1 cellular context compared by ENCODE assay signal in the genomic region with DNA sequence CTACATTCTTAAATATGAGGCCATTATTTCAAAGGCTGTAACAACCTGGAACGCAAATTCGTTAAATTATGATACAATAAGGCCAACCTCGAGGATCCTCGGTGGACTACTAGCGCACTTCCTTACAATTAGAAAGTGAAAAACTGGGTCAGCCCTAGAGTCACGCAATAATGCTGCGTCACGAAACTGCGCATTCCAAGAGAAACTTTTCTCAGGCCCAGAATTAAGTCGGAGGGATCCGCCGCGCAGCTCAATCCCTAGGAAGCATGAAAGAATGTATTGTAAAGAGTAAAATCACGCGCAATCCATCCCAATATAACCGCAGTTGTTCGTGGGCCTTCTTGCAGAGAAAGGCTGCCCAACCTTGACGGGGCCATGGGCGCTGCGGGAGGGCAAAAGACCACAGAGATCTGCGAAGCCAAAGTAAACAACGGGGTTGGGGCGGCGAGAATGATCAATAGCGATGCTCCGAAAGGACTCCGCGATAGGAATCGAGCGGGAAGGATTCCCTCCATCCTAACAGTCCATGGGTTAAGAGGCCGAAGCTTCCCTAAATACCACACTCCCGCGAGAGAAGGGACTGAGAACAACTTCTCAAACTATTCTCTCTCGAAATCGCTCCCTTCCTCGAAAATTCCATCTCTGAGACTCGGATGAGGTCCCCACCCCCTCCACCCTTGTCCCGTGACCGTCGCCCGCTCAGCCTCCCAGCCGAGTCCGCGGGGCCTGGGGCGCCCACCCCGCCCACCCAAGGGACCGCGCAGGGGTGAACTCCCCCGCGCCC.
A peak's percentile ranks its signal among the peaks of the same experiment; 100 is the strongest.
TF ChIP-seq lines count a peak whose summit lies in the region.

No MANE protein-coding gene starts in this region.

TF ChIP-seq in HepG2, 621 proteins besides CTCF, POLR2A, EP300 and RAD21 (continues in another document):
- TF ChIP-seq, protein P1, sequence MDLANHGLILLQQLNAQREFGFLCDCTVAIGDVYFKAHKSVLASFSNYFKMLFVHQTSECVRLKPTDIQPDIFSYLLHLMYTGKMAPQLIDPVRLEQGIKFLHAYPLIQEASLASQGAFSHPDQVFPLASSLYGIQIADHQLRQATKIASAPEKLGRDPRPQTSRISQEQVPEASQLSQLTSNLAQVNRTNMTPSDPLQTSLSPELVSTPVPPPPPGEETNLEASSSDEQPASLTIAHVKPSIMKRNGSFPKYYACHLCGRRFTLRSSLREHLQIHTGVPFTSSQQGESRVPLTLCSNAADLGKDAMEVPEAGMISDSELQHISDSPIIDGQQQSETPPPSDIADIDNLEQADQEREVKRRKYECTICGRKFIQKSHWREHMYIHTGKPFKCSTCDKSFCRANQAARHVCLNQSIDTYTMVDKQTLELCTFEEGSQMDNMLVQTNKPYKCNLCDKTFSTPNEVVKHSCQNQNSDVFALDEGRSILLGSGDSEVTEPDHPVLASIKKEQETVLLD (CRISPR knock-in tag; IDR thresholded peaks at IDR 0.05; ENCODE audit: low read depth), result no peak
- TF ChIP-seq ZSCAN25 (CRISPR knock-in tag; IDR thresholded peaks at IDR 0.05) (peak; percentile 77; the same call in 1 of the 2 replicates), YY1 (IDR thresholded peaks at IDR 0.05; ENCODE audit: insufficient read depth, insufficient replicate concordance, low read depth, low read length) (peak; percentile 38), NFYC (CRISPR knock-in tag; IDR thresholded peaks at IDR 0.05) (no peak), ETV5 (CRISPR knock-in tag; IDR thresholded peaks at IDR 0.05; ENCODE audit: borderline replicate concordance) (no peak), HCFC1 (IDR thresholded peaks at IDR 0.05; ENCODE audit: low read depth, low read length) (no peak), ZNF430 (CRISPR knock-in tag; IDR thresholded peaks at IDR 0.05) (0 out of 2 replicates have a peak, but pooled peaks have one; percentile 25), KMT2B (CRISPR knock-in tag; IDR thresholded peaks at IDR 0.05) (0 out of 2 replicates have a peak, but pooled peaks have one; percentile 21), GATAD2A (CRISPR knock-in tag; IDR thresholded peaks at IDR 0.05) (peak; percentile 37; the same call in 1 of the 2 replicates), TCF7L2 (IDR thresholded peaks at IDR 0.05; ENCODE audit: low read depth, low read length) (no peak), RELA (CRISPR knock-in tag; IDR thresholded peaks at IDR 0.05) (no peak), TCF12 (IDR thresholded peaks at IDR 0.05) (no peak), TCF12 (CRISPR knock-in tag; IDR thresholded peaks at IDR 0.05) (no peak), NRL (CRISPR knock-in tag; IDR thresholded peaks at IDR 0.05; ENCODE audit: borderline replicate concordance) (0 out of 2 replicates have a peak, but pooled peaks have one; percentile 22), ZNF652 (CRISPR knock-in tag; IDR thresholded peaks at IDR 0.05; ENCODE audit: borderline replicate concordance, low read depth) (no peak), RBAK (CRISPR knock-in tag; IDR thresholded peaks at IDR 0.05) (no peak), MATR3 (CRISPR knock-in tag; IDR thresholded peaks at IDR 0.05) (no peak), ZBTB20 (CRISPR knock-in tag; IDR thresholded peaks at IDR 0.05; ENCODE audit: borderline replicate concordance, low read depth) (no peak), KMT2A (CRISPR knock-in tag; IDR thresholded peaks at IDR 0.05) (no peak), HDAC1 (CRISPR knock-in tag; IDR thresholded peaks at IDR 0.05) (0 out of 2 replicates have a peak, but pooled peaks have one; percentile 31), SAP130 (CRISPR knock-in tag; IDR thresholded peaks at IDR 0.05; ENCODE audit: low read depth) (no peak), RXRB (CRISPR knock-in tag; IDR thresholded peaks at IDR 0.05; ENCODE audit: borderline replicate concordance) (peak; percentile 29; the same call in 1 of the 2 replicates), ZMYM4 (CRISPR knock-in tag; IDR thresholded peaks at IDR 0.05) (0 out of 2 replicates have a peak, but pooled peaks have one; percentile 22), CC2D1A (CRISPR knock-in tag; IDR thresholded peaks at IDR 0.05) (no peak), ZNF644 (CRISPR knock-in tag; IDR thresholded peaks at IDR 0.05; ENCODE audit: low read depth) (0 out of 2 replicates have a peak, but pooled peaks have one; percentile 19), ZNF547 (CRISPR knock-in tag; IDR thresholded peaks at IDR 0.05) (0 out of 2 replicates have a peak, but pooled peaks have one; percentile 5), HNF4A (CRISPR knock-in tag; IDR thresholded peaks at IDR 0.05) (peak; percentile 30; the same call in 1 of the 2 replicates), ASH2L (IDR thresholded peaks at IDR 0.05; ENCODE audit: insufficient read length, low read depth, low read length) (peak; percentile 25), ZNF160 (CRISPR knock-in tag; IDR thresholded peaks at IDR 0.05) (no peak), ZNF616 (CRISPR knock-in tag; IDR thresholded peaks at IDR 0.05; ENCODE audit: low read depth) (no peak)
- TF ChIP-seq, protein P2, sequence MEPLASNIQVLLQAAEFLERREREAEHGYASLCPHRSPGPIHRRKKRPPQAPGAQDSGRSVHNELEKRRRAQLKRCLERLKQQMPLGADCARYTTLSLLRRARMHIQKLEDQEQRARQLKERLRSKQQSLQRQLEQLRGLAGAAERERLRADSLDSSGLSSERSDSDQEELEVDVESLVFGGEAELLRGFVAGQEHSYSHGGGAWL (CRISPR knock-in tag; IDR thresholded peaks at IDR 0.05), result no peak
- TF ChIP-seq, protein P3, sequence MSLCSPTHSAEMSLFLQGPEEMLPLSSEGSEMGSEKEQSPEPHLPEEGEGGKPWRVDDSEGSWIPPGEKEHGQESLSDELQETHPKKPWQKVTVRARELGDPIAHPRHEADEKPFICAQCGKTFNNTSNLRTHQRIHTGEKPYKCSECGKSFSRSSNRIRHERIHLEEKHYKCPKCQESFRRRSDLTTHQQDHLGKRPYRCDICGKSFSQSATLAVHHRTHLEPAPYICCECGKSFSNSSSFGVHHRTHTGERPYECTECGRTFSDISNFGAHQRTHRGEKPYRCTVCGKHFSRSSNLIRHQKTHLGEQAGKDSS (CRISPR knock-in tag; IDR thresholded peaks at IDR 0.05; ENCODE audit: borderline replicate concordance, low read depth), result no peak
- TF ChIP-seq, protein P4, sequence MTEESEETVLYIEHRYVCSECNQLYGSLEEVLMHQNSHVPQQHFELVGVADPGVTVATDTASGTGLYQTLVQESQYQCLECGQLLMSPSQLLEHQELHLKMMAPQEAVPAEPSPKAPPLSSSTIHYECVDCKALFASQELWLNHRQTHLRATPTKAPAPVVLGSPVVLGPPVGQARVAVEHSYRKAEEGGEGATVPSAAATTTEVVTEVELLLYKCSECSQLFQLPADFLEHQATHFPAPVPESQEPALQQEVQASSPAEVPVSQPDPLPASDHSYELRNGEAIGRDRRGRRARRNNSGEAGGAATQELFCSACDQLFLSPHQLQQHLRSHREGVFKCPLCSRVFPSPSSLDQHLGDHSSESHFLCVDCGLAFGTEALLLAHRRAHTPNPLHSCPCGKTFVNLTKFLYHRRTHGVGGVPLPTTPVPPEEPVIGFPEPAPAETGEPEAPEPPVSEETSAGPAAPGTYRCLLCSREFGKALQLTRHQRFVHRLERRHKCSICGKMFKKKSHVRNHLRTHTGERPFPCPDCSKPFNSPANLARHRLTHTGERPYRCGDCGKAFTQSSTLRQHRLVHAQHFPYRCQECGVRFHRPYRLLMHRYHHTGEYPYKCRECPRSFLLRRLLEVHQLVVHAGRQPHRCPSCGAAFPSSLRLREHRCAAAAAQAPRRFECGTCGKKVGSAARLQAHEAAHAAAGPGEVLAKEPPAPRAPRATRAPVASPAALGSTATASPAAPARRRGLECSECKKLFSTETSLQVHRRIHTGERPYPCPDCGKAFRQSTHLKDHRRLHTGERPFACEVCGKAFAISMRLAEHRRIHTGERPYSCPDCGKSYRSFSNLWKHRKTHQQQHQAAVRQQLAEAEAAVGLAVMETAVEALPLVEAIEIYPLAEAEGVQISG (CRISPR knock-in tag; IDR thresholded peaks at IDR 0.05), result no peak
- TF ChIP-seq, protein P5, sequence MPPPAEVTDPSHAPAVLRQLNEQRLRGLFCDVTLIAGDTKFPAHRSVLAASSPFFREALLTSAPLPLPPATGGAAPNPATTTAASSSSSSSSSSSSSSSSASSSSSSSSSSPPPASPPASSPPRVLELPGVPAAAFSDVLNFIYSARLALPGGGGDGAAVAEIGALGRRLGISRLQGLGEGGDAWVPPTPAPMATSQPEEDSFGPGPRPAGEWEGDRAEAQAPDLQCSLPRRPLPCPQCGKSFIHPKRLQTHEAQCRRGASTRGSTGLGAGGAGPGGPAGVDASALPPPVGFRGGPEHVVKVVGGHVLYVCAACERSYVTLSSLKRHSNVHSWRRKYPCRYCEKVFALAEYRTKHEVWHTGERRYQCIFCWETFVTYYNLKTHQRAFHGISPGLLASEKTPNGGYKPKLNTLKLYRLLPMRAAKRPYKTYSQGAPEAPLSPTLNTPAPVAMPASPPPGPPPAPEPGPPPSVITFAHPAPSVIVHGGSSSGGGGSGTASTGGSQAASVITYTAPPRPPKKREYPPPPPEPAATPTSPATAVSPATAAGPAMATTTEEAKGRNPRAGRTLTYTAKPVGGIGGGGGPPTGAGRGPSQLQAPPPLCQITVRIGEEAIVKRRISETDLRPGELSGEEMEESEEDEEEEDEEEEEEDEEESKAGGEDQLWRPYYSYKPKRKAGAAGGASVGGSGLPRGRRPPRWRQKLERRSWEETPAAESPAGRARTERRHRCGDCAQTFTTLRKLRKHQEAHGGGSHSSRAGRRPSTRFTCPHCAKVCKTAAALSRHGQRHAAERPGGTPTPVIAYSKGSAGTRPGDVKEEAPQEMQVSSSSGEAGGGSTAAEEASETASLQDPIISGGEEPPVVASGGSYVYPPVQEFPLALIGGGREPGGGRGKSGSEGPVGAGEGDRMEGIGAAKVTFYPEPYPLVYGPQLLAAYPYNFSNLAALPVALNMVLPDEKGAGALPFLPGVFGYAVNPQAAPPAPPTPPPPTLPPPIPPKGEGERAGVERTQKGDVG (CRISPR knock-in tag; IDR thresholded peaks at IDR 0.05; ENCODE audit: borderline replicate concordance), result no peak
- TF ChIP-seq, protein P6, sequence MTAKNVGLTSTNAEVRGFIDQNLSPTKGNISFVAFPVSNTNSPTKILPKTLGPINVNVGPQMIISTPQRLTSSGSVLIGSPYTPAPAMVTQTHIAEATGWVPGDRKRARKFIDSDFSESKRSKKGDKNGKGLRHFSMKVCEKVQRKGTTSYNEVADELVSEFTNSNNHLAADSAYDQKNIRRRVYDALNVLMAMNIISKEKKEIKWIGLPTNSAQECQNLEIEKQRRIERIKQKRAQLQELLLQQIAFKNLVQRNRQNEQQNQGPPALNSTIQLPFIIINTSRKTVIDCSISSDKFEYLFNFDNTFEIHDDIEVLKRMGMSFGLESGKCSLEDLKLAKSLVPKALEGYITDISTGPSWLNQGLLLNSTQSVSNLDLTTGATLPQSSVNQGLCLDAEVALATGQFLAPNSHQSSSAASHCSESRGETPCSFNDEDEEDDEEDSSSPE (CRISPR knock-in tag; IDR thresholded peaks at IDR 0.05), result peak; percentile 69; the same call in 1 of the 2 replicates
- TF ChIP-seq, protein P7, sequence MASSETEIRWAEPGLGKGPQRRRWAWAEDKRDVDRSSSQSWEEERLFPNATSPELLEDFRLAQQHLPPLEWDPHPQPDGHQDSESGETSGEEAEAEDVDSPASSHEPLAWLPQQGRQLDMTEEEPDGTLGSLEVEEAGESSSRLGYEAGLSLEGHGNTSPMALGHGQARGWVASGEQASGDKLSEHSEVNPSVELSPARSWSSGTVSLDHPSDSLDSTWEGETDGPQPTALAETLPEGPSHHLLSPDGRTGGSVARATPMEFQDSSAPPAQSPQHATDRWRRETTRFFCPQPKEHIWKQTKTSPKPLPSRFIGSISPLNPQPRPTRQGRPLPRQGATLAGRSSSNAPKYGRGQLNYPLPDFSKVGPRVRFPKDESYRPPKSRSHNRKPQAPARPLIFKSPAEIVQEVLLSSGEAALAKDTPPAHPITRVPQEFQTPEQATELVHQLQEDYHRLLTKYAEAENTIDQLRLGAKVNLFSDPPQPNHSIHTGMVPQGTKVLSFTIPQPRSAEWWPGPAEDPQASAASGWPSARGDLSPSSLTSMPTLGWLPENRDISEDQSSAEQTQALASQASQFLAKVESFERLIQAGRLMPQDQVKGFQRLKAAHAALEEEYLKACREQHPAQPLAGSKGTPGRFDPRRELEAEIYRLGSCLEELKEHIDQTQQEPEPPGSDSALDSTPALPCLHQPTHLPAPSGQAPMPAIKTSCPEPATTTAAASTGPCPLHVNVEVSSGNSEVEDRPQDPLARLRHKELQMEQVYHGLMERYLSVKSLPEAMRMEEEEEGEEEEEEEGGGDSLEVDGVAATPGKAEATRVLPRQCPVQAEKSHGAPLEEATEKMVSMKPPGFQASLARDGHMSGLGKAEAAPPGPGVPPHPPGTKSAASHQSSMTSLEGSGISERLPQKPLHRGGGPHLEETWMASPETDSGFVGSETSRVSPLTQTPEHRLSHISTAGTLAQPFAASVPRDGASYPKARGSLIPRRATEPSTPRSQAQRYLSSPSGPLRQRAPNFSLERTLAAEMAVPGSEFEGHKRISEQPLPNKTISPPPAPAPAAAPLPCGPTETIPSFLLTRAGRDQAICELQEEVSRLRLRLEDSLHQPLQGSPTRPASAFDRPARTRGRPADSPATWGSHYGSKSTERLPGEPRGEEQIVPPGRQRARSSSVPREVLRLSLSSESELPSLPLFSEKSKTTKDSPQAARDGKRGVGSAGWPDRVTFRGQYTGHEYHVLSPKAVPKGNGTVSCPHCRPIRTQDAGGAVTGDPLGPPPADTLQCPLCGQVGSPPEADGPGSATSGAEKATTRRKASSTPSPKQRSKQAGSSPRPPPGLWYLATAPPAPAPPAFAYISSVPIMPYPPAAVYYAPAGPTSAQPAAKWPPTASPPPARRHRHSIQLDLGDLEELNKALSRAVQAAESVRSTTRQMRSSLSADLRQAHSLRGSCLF (CRISPR knock-in tag; IDR thresholded peaks at IDR 0.05; ENCODE audit: borderline replicate concordance), result no peak
- TF ChIP-seq, protein P8, sequence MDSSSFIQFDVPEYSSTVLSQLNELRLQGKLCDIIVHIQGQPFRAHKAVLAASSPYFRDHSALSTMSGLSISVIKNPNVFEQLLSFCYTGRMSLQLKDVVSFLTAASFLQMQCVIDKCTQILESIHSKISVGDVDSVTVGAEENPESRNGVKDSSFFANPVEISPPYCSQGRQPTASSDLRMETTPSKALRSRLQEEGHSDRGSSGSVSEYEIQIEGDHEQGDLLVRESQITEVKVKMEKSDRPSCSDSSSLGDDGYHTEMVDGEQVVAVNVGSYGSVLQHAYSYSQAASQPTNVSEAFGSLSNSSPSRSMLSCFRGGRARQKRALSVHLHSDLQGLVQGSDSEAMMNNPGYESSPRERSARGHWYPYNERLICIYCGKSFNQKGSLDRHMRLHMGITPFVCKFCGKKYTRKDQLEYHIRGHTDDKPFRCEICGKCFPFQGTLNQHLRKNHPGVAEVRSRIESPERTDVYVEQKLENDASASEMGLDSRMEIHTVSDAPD (CRISPR knock-in tag; IDR thresholded peaks at IDR 0.05), result no peak
- TF ChIP-seq, protein P9, sequence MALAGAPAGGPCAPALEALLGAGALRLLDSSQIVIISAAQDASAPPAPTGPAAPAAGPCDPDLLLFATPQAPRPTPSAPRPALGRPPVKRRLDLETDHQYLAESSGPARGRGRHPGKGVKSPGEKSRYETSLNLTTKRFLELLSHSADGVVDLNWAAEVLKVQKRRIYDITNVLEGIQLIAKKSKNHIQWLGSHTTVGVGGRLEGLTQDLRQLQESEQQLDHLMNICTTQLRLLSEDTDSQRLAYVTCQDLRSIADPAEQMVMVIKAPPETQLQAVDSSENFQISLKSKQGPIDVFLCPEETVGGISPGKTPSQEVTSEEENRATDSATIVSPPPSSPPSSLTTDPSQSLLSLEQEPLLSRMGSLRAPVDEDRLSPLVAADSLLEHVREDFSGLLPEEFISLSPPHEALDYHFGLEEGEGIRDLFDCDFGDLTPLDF (CRISPR knock-in tag; IDR thresholded peaks at IDR 0.05), result peak; percentile 67; the same call in 1 of the 2 replicates
